In genomic region chr15:101116681-101116976, GRCh38 we compare ENCODE assay signal across 20 cellular contexts.
DNase-seq lines count a peak whose midpoint lies in the region; ATAC-seq and TF ChIP-seq lines count a peak whose summit lies in the region.
"Had no signal": no experiment of that assay in that cellular context is flagged by ENCODE, and none has a peak within 500 bp of the region (broad histone marks: within the 10 kb centered on the region; RNA-seq: fewer than 3 reads in every experiment).

No MANE protein-coding gene starts in this region.

- H3K4me3 Mint-ChIP-seq in stimulated activated effector memory CD8-positive, alpha-beta T cell treated with anti-CD3 and anti-CD28 coated beads, Interleukin-12 subunit alpha, Interleukin-12 subunit beta, amount 100 ng/mL, for 72 hours: no peak overlapping the region
- H3K4me3 Mint-ChIP-seq: effector memory CD8-positive, alpha-beta T cell had no signal

- H3K18ac ChIP-seq in mesenchymal stem cell (ENCODE audit: low read depth in 1 of 2, low read length in 2 of 2): no peak overlapping the region

- no peak for DNase-seq in GM23248
- DNase-seq in mesenchymal stem cell: no peak
- no peak for DNase-seq in stimulated activated effector memory CD8-positive, alpha-beta T cell treated with anti-CD3 and anti-CD28 coated beads, Interleukin-12 subunit alpha, Interleukin-12 subunit beta, amount 100 ng/mL, for 72 hours (ENCODE audit: low spot score in 2 of 2)
- DNase-seq in BE2C: no peak
- no peak for DNase-seq in SHP77 (lab: John Stamatoyannopoulos, UW)
- DNase-seq in stimulated activated naive CD4-positive, alpha-beta T cell (lab: John Stamatoyannopoulos, UW): no peak
- DNase-seq: activated CD4-positive, alpha-beta T cell treated with anti-CD3 and anti-CD28 coated beads for 48 hours; activated naive CD4-positive, alpha-beta T cell; activated T-cell treated with anti-CD3 and anti-CD28 coated beads, Interleukin-2, amount 50 U/mL, for 48 hours; amniotic stem cell; CD4-positive, alpha-beta memory T cell; effector memory CD8-positive, alpha-beta T cell; NCI-H1048; NCI-H1694; trophoblast cell; WERI-Rb-1 had no signal

- no peak overlapping the region for H3K14ac ChIP-seq in mesenchymal stem cell (ENCODE audit: low read length in 2 of 2)

- H3F3A ChIP-seq in GM23248 (ENCODE audit: insufficient read depth) (0 out of 2 replicates have a peak, but pooled peaks cover 5% of the 10 kb centered on the region), Loucy (ENCODE audit: low read depth) (no peaks in the 10 kb centered on the region)

- H3K36me3 ChIP-seq in GM23248 (ENCODE audit: low read depth) (no peaks in the 10 kb centered on the region), Loucy (ENCODE audit: insufficient read depth, low read length) (no peaks in the 10 kb centered on the region), mesenchymal stem cell (ENCODE audit: control insufficient read depth in 1 of 2, insufficient read depth in 2 of 2, low read depth in 1 of 2, low read length in 2 of 2) (no peaks in the 10 kb centered on the region), BE2C (no peaks in the 10 kb centered on the region)
- H3K36me3 ChIP-seq: heart right ventricle, WERI-Rb-1 had no signal

- peak overlapping the region; percentile 29 for H2BK15ac ChIP-seq in mesenchymal stem cell (ENCODE audit: low read depth, poor library complexity, severe bottlenecking)

- H3K4me1 ChIP-seq in GM23248 (ENCODE audit: insufficient read depth): peaks cover 23% of the 10 kb centered on the region
- peaks cover 33% of the 10 kb centered on the region for H3K4me1 ChIP-seq in Loucy (ENCODE audit: insufficient read depth, low read length, poor library complexity, severe bottlenecking)
- peaks cover 41% of the 10 kb centered on the region for H3K4me1 ChIP-seq in mesenchymal stem cell (ENCODE audit: control insufficient read depth, insufficient read depth, low read depth, low read length)
- peaks cover 17% of the 10 kb centered on the region for H3K4me1 ChIP-seq in BE2C

- no peak for ATAC-seq in stimulated activated effector memory CD8-positive, alpha-beta T cell treated with anti-CD3 and anti-CD28 coated beads, Interleukin-12 subunit alpha, Interleukin-12 subunit beta, amount 100 ng/mL, for 72 hours
- ATAC-seq: effector memory CD8-positive, alpha-beta T cell; GM12878; SK-N-SH treated with all-trans-retinoic acid at 6 μM for 48 hours had no signal

- H3K9me3 ChIP-seq in GM23248 (ENCODE audit: low read depth): no peaks in the 10 kb centered on the region
- no peaks in the 10 kb centered on the region for H3K9me3 ChIP-seq in Loucy (ENCODE audit: insufficient read depth, low read depth, low read length)
- H3K9me3 ChIP-seq in mesenchymal stem cell (ENCODE audit: control insufficient read depth, low read length): no peaks in the 10 kb centered on the region
- H3K9me3 ChIP-seq in BE2C: no peaks in the 10 kb centered on the region
- H3K9me3 ChIP-seq: heart right ventricle had no signal

- no peak overlapping the region for H4K91ac ChIP-seq in mesenchymal stem cell (ENCODE audit: low read length)

- H3K36me3 Mint-ChIP-seq in stimulated activated effector memory CD8-positive, alpha-beta T cell treated with anti-CD3 and anti-CD28 coated beads, Interleukin-12 subunit alpha, Interleukin-12 subunit beta, amount 100 ng/mL, for 72 hours: no peaks in the 10 kb centered on the region
- H3K36me3 Mint-ChIP-seq: CD4-positive, alpha-beta memory T cell had no signal

- no peak overlapping the region for H3K23ac ChIP-seq in mesenchymal stem cell (ENCODE audit: low read length in 2 of 2)

- no peaks in the 10 kb centered on the region for H4K20me1 ChIP-seq in GM23248 (ENCODE audit: insufficient read depth)
- no peaks in the 10 kb centered on the region for H4K20me1 ChIP-seq in Loucy (ENCODE audit: insufficient read depth, low read length, poor library complexity, severe bottlenecking)

- peak overlapping the region in 1 of 2 experiments; percentile 47 for H2BK12ac ChIP-seq in mesenchymal stem cell (ENCODE audit: low read length in 2 of 2)

- H3K4ac ChIP-seq in mesenchymal stem cell (ENCODE audit: low read depth in 1 of 2, low read length in 2 of 2): peak overlapping the region in 1 of 2 experiments; percentile 20

- H3K79me2 ChIP-seq in GM23248 (ENCODE audit: insufficient read depth) (no peaks in the 10 kb centered on the region), Loucy (ENCODE audit: insufficient read depth, low read length) (no peaks in the 10 kb centered on the region)

- in situ Hi-C loops in GM23248 (cut with MboI): no loop called here

- peaks cover 3% of the 10 kb centered on the region for H3K79me1 ChIP-seq in mesenchymal stem cell (replicated peaks; ENCODE audit: low read length, poor library complexity, severe bottlenecking)

- no peak for TF ChIP-seq CTCF in Loucy (conservative IDR thresholded peaks at IDR 0.05; ENCODE audit: low read length)
- TF ChIP-seq CTCF in BE2C (IDR thresholded peaks at IDR 0.05; ENCODE audit: low read depth, low read length): no peak

- H3K9me2 ChIP-seq in GM23248 (ENCODE audit: insufficient read depth) (no peaks in the 10 kb centered on the region), Loucy (replicated peaks; ENCODE audit: low read depth, low read length) (no peaks in the 10 kb centered on the region)

- no peak overlapping the region for H2BK5ac ChIP-seq in mesenchymal stem cell (ENCODE audit: low read depth, low read length, poor library complexity, severe bottlenecking)

- H3K27ac ChIP-seq in GM23248 (peak overlapping the region; percentile 77), mesenchymal stem cell (ENCODE audit: low read length, poor library complexity, severe bottlenecking) (peak overlapping the region; percentile 76)
- H3K27ac ChIP-seq: WERI-Rb-1 had no signal

- H2BK120ac ChIP-seq in mesenchymal stem cell (ENCODE audit: low read depth, low read length): no peak overlapping the region

- peaks cover 17% of the 10 kb centered on the region for H3K4me1 Mint-ChIP-seq in stimulated activated effector memory CD8-positive, alpha-beta T cell treated with anti-CD3 and anti-CD28 coated beads, Interleukin-12 subunit alpha, Interleukin-12 subunit beta, amount 100 ng/mL, for 72 hours

- H3K4me2 ChIP-seq in GM23248 (ENCODE audit: unreplicated experiment): peak overlapping the region; percentile 40
- peak overlapping the region; percentile 39 for H3K4me2 ChIP-seq in Loucy (ENCODE audit: low read depth, low read length, poor library complexity, severe bottlenecking)
- no peak overlapping the region for H3K4me2 ChIP-seq in mesenchymal stem cell (ENCODE audit: low read length, poor library complexity, severe bottlenecking)

- H2AK5ac ChIP-seq in mesenchymal stem cell (ENCODE audit: low read length, severe bottlenecking): peak overlapping the region; percentile 70

- 93 to 100% methylated on average over 1 of the region's 1 CpG for WGBS in GM23248 (ENCODE audit: low coverage in 1 of 2, low lambda C conversion rate in 2 of 2, missing lambda C conversion rate in 2 of 2), 2 experiments
- 83% methylated on average over 1 of the region's 1 CpG for WGBS in mesenchymal stem cell

- no peak overlapping the region for H4K8ac ChIP-seq in mesenchymal stem cell (ENCODE audit: low read length)

- peak overlapping the region; percentile 54 for H3K9ac ChIP-seq in GM23248
- H3K9ac ChIP-seq in Loucy (ENCODE audit: low read depth, low read length, poor library complexity, severe bottlenecking): peak overlapping the region; percentile 28
- no peak overlapping the region for H3K9ac ChIP-seq in mesenchymal stem cell (ENCODE audit: low read length)

- H3K27me3 ChIP-seq in GM23248 (replicated peaks; ENCODE audit: insufficient read depth): no peaks in the 10 kb centered on the region
- no peaks in the 10 kb centered on the region for H3K27me3 ChIP-seq in Loucy (ENCODE audit: insufficient read depth, low read length, poor library complexity, severe bottlenecking)
- no peaks in the 10 kb centered on the region for H3K27me3 ChIP-seq in mesenchymal stem cell (ENCODE audit: control insufficient read depth in 1 of 2, insufficient read depth in 1 of 2, low read length in 2 of 2)
- H3K27me3 ChIP-seq in BE2C: no peaks in the 10 kb centered on the region
- H3K27me3 ChIP-seq: heart right ventricle had no signal

- H3K9me3 Mint-ChIP-seq in stimulated activated effector memory CD8-positive, alpha-beta T cell treated with anti-CD3 and anti-CD28 coated beads, Interleukin-12 subunit alpha, Interleukin-12 subunit beta, amount 100 ng/mL, for 72 hours: no peaks in the 10 kb centered on the region
- H3K9me3 Mint-ChIP-seq: CD4-positive, alpha-beta memory T cell; effector memory CD8-positive, alpha-beta T cell had no signal

- no peak overlapping the region for H3K4me3 ChIP-seq in GM23248
- no peak overlapping the region for H3K4me3 ChIP-seq in Loucy (ENCODE audit: low read length, poor library complexity, severe bottlenecking)
- H3K4me3 ChIP-seq in mesenchymal stem cell (ENCODE audit: insufficient read depth in 1 of 2, low read depth in 1 of 2, low read length in 2 of 2): no peak overlapping the region
- no peak overlapping the region for H3K4me3 ChIP-seq in BE2C (ENCODE audit: low read depth, low read length)
- H3K4me3 ChIP-seq: GM12878, heart right ventricle had no signal

- H2AFZ ChIP-seq in GM23248: peak overlapping the region; percentile 72
- H2AFZ ChIP-seq in Loucy (ENCODE audit: low read length): no peak overlapping the region
- H2AFZ ChIP-seq in mesenchymal stem cell (ENCODE audit: low read depth, low read length): no peak overlapping the region

- peak overlapping the region; percentile 55 for H3K27ac Mint-ChIP-seq in stimulated activated effector memory CD8-positive, alpha-beta T cell treated with anti-CD3 and anti-CD28 coated beads, Interleukin-12 subunit alpha, Interleukin-12 subunit beta, amount 100 ng/mL, for 72 hours
- H3K27ac Mint-ChIP-seq: effector memory CD8-positive, alpha-beta T cell had no signal
